ENCODE assay signal across 8 cellular contexts in the genomic region with DNA sequence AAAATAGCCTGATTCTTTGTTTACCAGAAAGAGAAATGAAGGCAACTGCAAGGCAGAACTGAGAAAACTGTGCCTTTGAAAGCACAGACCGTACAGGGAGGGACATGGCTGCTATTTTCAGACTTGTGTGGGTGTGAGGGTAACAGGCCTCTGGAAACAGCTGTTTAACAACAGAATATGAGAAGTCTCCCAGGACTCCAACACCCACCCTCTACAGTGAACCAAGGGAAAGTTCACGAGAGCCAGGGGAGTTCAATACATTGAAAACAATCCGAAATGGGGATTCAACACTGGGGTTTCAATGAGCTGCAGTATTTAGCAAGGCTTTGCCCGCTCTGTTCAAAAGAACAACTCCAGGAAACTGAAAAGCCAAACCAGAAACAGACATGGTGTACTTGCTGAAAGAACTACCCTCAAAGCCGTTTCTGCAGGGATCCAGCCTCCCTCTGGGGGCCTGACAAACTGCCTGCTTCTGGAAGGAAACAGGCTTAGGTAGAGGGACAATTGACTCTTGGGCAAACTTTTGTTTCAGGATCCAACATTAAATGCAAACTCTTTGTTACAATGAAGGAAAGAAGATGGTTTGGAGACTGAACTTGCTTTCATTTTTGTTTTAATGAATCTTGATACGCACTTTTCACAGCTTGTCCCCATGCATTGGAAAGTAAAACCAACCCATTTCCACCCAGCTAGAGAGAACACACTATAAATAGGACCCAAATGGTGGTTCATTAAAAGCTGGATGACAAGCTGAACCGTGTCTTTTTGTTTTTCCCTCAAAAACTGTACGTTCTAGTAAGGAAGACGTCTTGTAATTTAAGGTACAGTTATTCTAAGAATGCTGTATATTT.
A peak's percentile ranks its signal among the peaks of the same experiment; 100 is the strongest.
DNase-seq lines count a peak whose midpoint lies in the region; ATAC-seq and TF ChIP-seq lines count a peak whose summit lies in the region.

No MANE protein-coding gene starts in this region.

- TF ChIP-seq CTCF in GM10248 (IDR thresholded peaks at IDR 0.05; ENCODE audit: control extremely low read depth, extremely low read depth, low read depth, missing control alignments) (no peak), OCI-LY1 (IDR thresholded peaks at IDR 0.05; ENCODE audit: low read length) (no peak), fibroblast of lung (conservative IDR thresholded peaks at IDR 0.05 in 1 of 2, IDR thresholded peaks at IDR 0.05 in 1 of 2; ENCODE audit: low read depth in 1 of 2, low read length in 2 of 2) (no peak), smooth muscle cell (IDR thresholded peaks at IDR 0.05; ENCODE audit: borderline replicate concordance, insufficient read depth, poor library complexity, severe bottlenecking) (no peak), WTC11 (IDR thresholded peaks at IDR 0.05) (no peak)

- H3K27me3 ChIP-seq in OCI-LY1 (ENCODE audit: insufficient read depth, low read length) (no peaks in the 10 kb centered on the region), fibroblast of lung (ENCODE audit: control insufficient read depth, insufficient read depth, low read length) (no peaks in the 10 kb centered on the region), smooth muscle cell (ENCODE audit: low read depth) (no peaks in the 10 kb centered on the region)

- H3K4me3 Mint-ChIP-seq in WTC11: no peak overlapping the region

- H3K4me2 ChIP-seq in OCI-LY1 (ENCODE audit: low read length): peak overlapping the region; percentile 56
- H3K4me2 ChIP-seq in fibroblast of lung (ENCODE audit: extremely low read depth, insufficient read depth, low read length): peak overlapping the region; percentile 70
- H3K4me2 ChIP-seq in smooth muscle cell: peak overlapping the region; percentile 50

- H3K9me3 ChIP-seq in OCI-LY1 (ENCODE audit: low read length) (no peaks in the 10 kb centered on the region), fibroblast of lung (ENCODE audit: control insufficient read depth, insufficient read depth, low read depth, low read length) (no peaks in the 10 kb centered on the region), smooth muscle cell (replicated peaks; ENCODE audit: low read depth) (no peaks in the 10 kb centered on the region)

- H2AFZ ChIP-seq in OCI-LY1 (ENCODE audit: low read length) (no peak overlapping the region), fibroblast of lung (ENCODE audit: low read length) (peak overlapping the region; percentile 24), smooth muscle cell (ENCODE audit: low read depth) (peak overlapping the region; percentile 83)

- 63% methylated on average over 9 of the region's 9 CpGs for WGBS in smooth muscle cell (ENCODE audit: low lambda C conversion rate)

- no peaks in the 10 kb centered on the region for H3K36me3 Mint-ChIP-seq in WTC11

- H3K79me2 ChIP-seq in OCI-LY1 (ENCODE audit: insufficient read depth, low read length) (no peaks in the 10 kb centered on the region), fibroblast of lung (ENCODE audit: control insufficient read depth, insufficient read depth, low read length) (no peaks in the 10 kb centered on the region), smooth muscle cell (ENCODE audit: low read depth) (no peaks in the 10 kb centered on the region)

- H3K4me1 ChIP-seq in OCI-LY1 (ENCODE audit: insufficient read depth, low read length, severe bottlenecking): peaks cover 46% of the 10 kb centered on the region
- H3K4me1 ChIP-seq in fibroblast of lung (ENCODE audit: control insufficient read depth, extremely low read depth, insufficient read depth, low read length): peaks cover 4% of the 10 kb centered on the region
- H3K4me1 ChIP-seq in smooth muscle cell (ENCODE audit: low read depth): peaks cover 35% of the 10 kb centered on the region

- H3F3A ChIP-seq in OCI-LY1 (ENCODE audit: insufficient read depth, low read length) (no peaks in the 10 kb centered on the region), smooth muscle cell (ENCODE audit: low read depth) (peaks cover 14% of the 10 kb centered on the region)

- no peaks in the 10 kb centered on the region for H3K9me2 ChIP-seq in OCI-LY1 (ENCODE audit: low read depth, low read length)

- H3K4me3 ChIP-seq in OCI-LY1 (ENCODE audit: low read depth, low read length, poor library complexity, severe bottlenecking): peak overlapping the region; percentile 23
- no peak overlapping the region for H3K4me3 ChIP-seq in fibroblast of lung (replicated peaks in 1 of 4; ENCODE audit: control extremely low read depth in 1 of 4, insufficient read depth in 1 of 4, low read depth in 3 of 4, low read length in 4 of 4)
- peak overlapping the region; percentile 17 for H3K4me3 ChIP-seq in smooth muscle cell

- POLR2A ChIA-PET in GM10248 (lab: Yijun Ruan, JAX): interaction anchor here (0.5 kb wide), 1 partner anchor 582 kb away, joined by 3 read pairs; no protein-coding TSS in a partner anchor
- POLR2A ChIA-PET in WTC11 (lab: Charles Lee): no interaction called here

- no peaks in the 10 kb centered on the region for H3K9me3 Mint-ChIP-seq in WTC11

- H3K9ac ChIP-seq in OCI-LY1 (ENCODE audit: low read length): peak overlapping the region; percentile 60
- no peak overlapping the region for H3K9ac ChIP-seq in fibroblast of lung (ENCODE audit: insufficient read depth, low read length)
- peak overlapping the region; percentile 20 for H3K9ac ChIP-seq in smooth muscle cell (ENCODE audit: low read depth)

- no peaks in the 10 kb centered on the region for H4K20me1 ChIP-seq in OCI-LY1 (ENCODE audit: insufficient read depth, low read length)
- H4K20me1 ChIP-seq in fibroblast of lung (ENCODE audit: control insufficient read depth, extremely low read depth, insufficient read depth, low read length): no peaks in the 10 kb centered on the region
- no peaks in the 10 kb centered on the region for H4K20me1 ChIP-seq in smooth muscle cell (ENCODE audit: low read depth)

- H3K27me3 Mint-ChIP-seq in WTC11 (ENCODE audit: low read depth): no peaks in the 10 kb centered on the region

- peaks cover 22% of the 10 kb centered on the region for H3K4me1 Mint-ChIP-seq in WTC11

- CTCF ChIA-PET in GM10248 (lab: Yijun Ruan, JAX): interaction anchor here (1.5 to 3.1 kb wide), 2 partner anchors 11 to 14 kb away, joined by 4 to 14 read pairs; no protein-coding TSS in a partner anchor
- CTCF ChIA-PET in WTC11 (lab: Charles Lee): interaction anchor here (0.9 kb wide), 1 partner anchor 527 kb away, joined by 3 read pairs; no protein-coding TSS in a partner anchor

- ATAC-seq in GM21515 (IDR thresholded peaks at IDR 0.05; ENCODE audit: unreplicated experiment) (peak; percentile 92), WTC11 (no peak)

- peak; percentile 26 for DNase-seq in GM10248 (ENCODE audit: extremely low spot score)
- DNase-seq in fibroblast of lung (ENCODE audit: low read depth in 2 of 2): peak; percentile 34 to 50
- no peak for DNase-seq in smooth muscle cell (lab: John Stamatoyannopoulos, UW; ENCODE audit: unreplicated experiment)
- no peak for DNase-seq in WTC11 (ENCODE audit: low spot score)
- DNase-seq in NCI-H226: no peak
- no peak for DNase-seq in hepatic stellate cell (ENCODE audit: low spot score)

- no peak overlapping the region for H3K27ac Mint-ChIP-seq in WTC11

- H3K27ac ChIP-seq in OCI-LY1 (ENCODE audit: low read depth, low read length, poor library complexity, severe bottlenecking): peak overlapping the region; percentile 81
- H3K27ac ChIP-seq in fibroblast of lung (ENCODE audit: insufficient read depth, low read length): peak overlapping the region; percentile 57
- H3K27ac ChIP-seq in smooth muscle cell (ENCODE audit: low read depth): peak overlapping the region; percentile 76

- H3K36me3 ChIP-seq in OCI-LY1 (ENCODE audit: insufficient read depth, low read length): no peaks in the 10 kb centered on the region
- no peaks in the 10 kb centered on the region for H3K36me3 ChIP-seq in fibroblast of lung (ENCODE audit: control insufficient read depth, insufficient read depth, low read length)
- H3K36me3 ChIP-seq in smooth muscle cell (ENCODE audit: low read depth): no peaks in the 10 kb centered on the region

TF ChIP-seq in WTC11, 78 proteins besides CTCF, POLR2A, EP300 and RAD21:
- TF ChIP-seq SMAD3 (CRISPR knock-in tag; IDR thresholded peaks at IDR 0.05; ENCODE audit: borderline replicate concordance): no peak
- no peak for TF ChIP-seq TEAD4 (CRISPR knock-in tag; IDR thresholded peaks at IDR 0.05)
- TF ChIP-seq, protein P1, sequence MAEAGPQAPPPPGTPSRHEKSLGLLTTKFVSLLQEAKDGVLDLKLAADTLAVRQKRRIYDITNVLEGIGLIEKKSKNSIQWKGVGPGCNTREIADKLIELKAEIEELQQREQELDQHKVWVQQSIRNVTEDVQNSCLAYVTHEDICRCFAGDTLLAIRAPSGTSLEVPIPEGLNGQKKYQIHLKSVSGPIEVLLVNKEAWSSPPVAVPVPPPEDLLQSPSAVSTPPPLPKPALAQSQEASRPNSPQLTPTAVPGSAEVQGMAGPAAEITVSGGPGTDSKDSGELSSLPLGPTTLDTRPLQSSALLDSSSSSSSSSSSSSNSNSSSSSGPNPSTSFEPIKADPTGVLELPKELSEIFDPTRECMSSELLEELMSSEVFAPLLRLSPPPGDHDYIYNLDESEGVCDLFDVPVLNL (CRISPR knock-in tag; IDR thresholded peaks at IDR 0.05; ENCODE audit: borderline replicate concordance, low read depth): no peak
- TF ChIP-seq ZNF138 (CRISPR knock-in tag; conservative IDR thresholded peaks at IDR 0.05): no peak
- TF ChIP-seq, protein P2, sequence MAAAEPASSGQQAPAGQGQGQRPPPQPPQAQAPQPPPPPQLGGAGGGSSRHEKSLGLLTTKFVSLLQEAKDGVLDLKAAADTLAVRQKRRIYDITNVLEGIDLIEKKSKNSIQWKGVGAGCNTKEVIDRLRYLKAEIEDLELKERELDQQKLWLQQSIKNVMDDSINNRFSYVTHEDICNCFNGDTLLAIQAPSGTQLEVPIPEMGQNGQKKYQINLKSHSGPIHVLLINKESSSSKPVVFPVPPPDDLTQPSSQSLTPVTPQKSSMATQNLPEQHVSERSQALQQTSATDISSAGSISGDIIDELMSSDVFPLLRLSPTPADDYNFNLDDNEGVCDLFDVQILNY (CRISPR knock-in tag; IDR thresholded peaks at IDR 0.05): no peak
- TF ChIP-seq ZNF219 (CRISPR knock-in tag; IDR thresholded peaks at IDR 0.05; ENCODE audit: borderline replicate concordance): no peak
- no peak for TF ChIP-seq FOXK1 (CRISPR knock-in tag; IDR thresholded peaks at IDR 0.05)

Comparison
In these comparisons a context has a peak if more than half of its experiments do, and no peak if none do; other contexts are left out.
1. DNase-seq: peak in GM10248 (single experiment) and fibroblast of lung (2 of 2); none in smooth muscle cell (single experiment), WTC11 (single experiment), NCI-H226 (single experiment) and hepatic stellate cell (single experiment).
2. H3K4me3 ChIP-seq: peak in OCI-LY1 (single experiment) and smooth muscle cell (single experiment); none in fibroblast of lung (0 of 4).
3. Peak in every context shown above with its lines, with median percentiles within 50 percentile points of each other: H3K27ac ChIP-seq and H3K4me2 ChIP-seq.